8 cellular contexts compared by ENCODE assay signal in the genomic region with DNA sequence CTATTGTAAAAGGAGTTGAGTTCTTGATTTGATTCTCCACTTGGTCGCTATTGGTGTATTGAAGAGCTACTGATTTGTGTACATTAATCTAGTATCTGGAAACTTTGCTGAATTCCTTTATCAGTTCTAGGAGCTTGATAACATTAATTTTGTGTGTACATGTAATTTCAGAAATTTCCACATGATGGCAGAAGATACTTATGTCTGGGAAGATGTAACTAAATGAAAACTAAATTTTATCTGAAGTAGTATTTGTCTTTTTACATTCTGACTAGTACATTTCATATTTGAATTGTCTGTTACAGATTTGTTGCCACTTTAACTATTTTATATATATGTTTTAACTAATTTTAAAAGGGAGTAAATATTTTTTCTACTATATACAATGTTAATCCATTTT. TPM values are rescaled to one million over a fixed set of nuclear protein-coding genes. Genes with fewer than 3 reads are reported as not detected.
DNase-seq lines count a peak whose midpoint lies in the region; ATAC-seq and TF ChIP-seq lines count a peak whose summit lies in the region.

No MANE protein-coding gene starts in this region.

- H4K20me1 ChIP-seq in hepatocyte (ENCODE audit: insufficient read depth, poor library complexity, severe bottlenecking) = no peaks in the 10 kb centered on the region

- H2AFZ ChIP-seq in hepatocyte = no peak overlapping the region

- H3K36me3 ChIP-seq in hepatocyte (replicated peaks; ENCODE audit: insufficient read depth, low read depth) = no peaks in the 10 kb centered on the region

- no peak overlapping the region for H3K4me3 ChIP-seq in hepatocyte

- no peaks in the 10 kb centered on the region for H3K27me3 ChIP-seq in hepatocyte

- no peak for ATAC-seq in GM18519 (IDR thresholded peaks at IDR 0.05; ENCODE audit: low FRiP score, unreplicated experiment)
- ATAC-seq in esophagus mucosa = no peak
- ATAC-seq in left ventricle myocardium superior = no peak

- H3K4me1 ChIP-seq in hepatocyte (ENCODE audit: insufficient read depth) = no peaks in the 10 kb centered on the region

- WGBS in hepatocyte (ENCODE audit: low lambda C conversion rate, missing lambda C conversion rate) = 82% methylated on average over 1 of the region's 1 CpG

- H3K9me3 ChIP-seq in hepatocyte (ENCODE audit: low read depth) = no peaks in the 10 kb centered on the region

- no peak overlapping the region for H3K4me2 ChIP-seq in hepatocyte

- peak; percentile 42 for DNase-seq in DMS153 treated with DMSO at 0.1 percent for 48 hours (lab: John Stamatoyannopoulos, UW; ENCODE audit: unreplicated experiment)
- peak; percentile 11 for DNase-seq in SKM-1 (lab: John Stamatoyannopoulos, UW; ENCODE audit: unreplicated experiment)
- DNase-seq in hepatocyte (ENCODE audit: low spot score) = peak; percentile 27
- DNase-seq in left ventricle myocardium superior = no peak
- no peak for DNase-seq in NCI-H1930 (lab: John Stamatoyannopoulos, UW)

- H3K79me2 ChIP-seq in hepatocyte = peaks cover 6% of the 10 kb centered on the region

- intact Hi-C loops in left ventricle myocardium superior (cut with micrococcal nuclease) = no loop called here

- H3K27ac ChIP-seq in hepatocyte = no peak overlapping the region

- TF ChIP-seq CTCF in LNCAP (IDR thresholded peaks at IDR 0.05) = peak; percentile 73
- peak; percentile 69 for TF ChIP-seq CTCF in hepatocyte (IDR thresholded peaks at IDR 0.05; ENCODE audit: poor library complexity)

- no peaks in the 10 kb centered on the region for H3K9me2 ChIP-seq in hepatocyte (replicated peaks; ENCODE audit: insufficient read depth)

RNA-seq across cellular contexts. Expression of a gene that starts 27.6 kb away (rescaled TPM):
- 17.5 and 22.1 TPM in 2 replicates for total RNA-seq in hepatocyte
- polyA plus RNA-seq in hepatocyte = 19.2 and 20.1 TPM in 2 replicates
- 18.5 TPM for total RNA-seq in esophagus mucosa
- 20.3 TPM for total RNA-seq in left ventricle myocardium superior

Comparison
In these comparisons a context has a peak if more than half of its experiments do, and no peak if none do; other contexts are left out.
1. DNase-seq: peak in DMS153 treated with DMSO at 0.1 percent for 48 hours (single experiment), SKM-1 (single experiment) and hepatocyte (single experiment); none in left ventricle myocardium superior (single experiment) and NCI-H1930 (0 of 2).